18 cellular contexts compared by ENCODE assay signal in the genomic region with DNA sequence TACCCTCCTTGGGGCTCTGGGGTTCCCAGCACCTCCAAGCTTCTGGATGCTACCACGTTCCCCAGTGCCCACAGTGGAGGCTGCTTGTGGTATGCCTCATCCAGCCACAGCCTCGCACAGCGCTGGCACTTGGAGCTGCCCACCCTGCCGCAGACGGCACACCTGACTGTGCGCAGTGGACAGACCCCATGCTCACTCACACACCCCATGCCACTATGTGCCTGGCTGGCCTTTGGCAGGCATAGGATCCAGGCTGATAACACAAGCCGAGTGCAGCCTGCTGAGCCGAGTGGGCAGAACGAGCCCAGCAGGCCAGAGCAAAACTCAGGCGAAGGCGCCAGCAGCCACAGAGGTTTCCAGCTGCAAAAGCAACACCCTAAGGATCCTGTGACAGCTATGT.
A peak's percentile ranks its signal among the peaks of the same experiment; 100 is the strongest.
DNase-seq lines count a peak whose midpoint lies in the region; ATAC-seq and TF ChIP-seq lines count a peak whose summit lies in the region.
"Had no signal": no experiment of that assay in that cellular context is flagged by ENCODE, and none has a peak within 500 bp of the region (broad histone marks: within the 10 kb centered on the region; RNA-seq: fewer than 3 reads in every experiment).

No MANE protein-coding gene starts in this region.

- DNase-seq in Right ventricle myocardium superior (no peak), cardiac septum (ENCODE audit: low spot score) (no peak), natural killer cell (no peak), upper lobe of right lung (no peak)
- peak; percentile 60 for DNase-seq in natural killer cell treated with Interleukin-12 subunit alpha and Interleukin-12 subunit beta and Interleukin-15 and Interleukin-18, amount 100 ng/mL, for 72 hours (ENCODE audit: low spot score)
- no peak for DNase-seq in activated CD4-positive, CD25-positive, alpha-beta regulatory T cell (lab: John Stamatoyannopoulos, UW)
- DNase-seq: Caco-2; CD4-positive, CD25-positive, alpha-beta regulatory T cell; CD8-positive, alpha-beta T cell; DMS153; DND-41; GM23248; H9 had no signal

- no peak overlapping the region for H3K27ac Mint-ChIP-seq in natural killer cell treated with Interleukin-12 subunit alpha and Interleukin-12 subunit beta and Interleukin-15 and Interleukin-18, amount 100 ng/mL, for 72 hours
- no peak overlapping the region for H3K27ac Mint-ChIP-seq in natural killer cell
- H3K27ac Mint-ChIP-seq: B cell; CD4-positive, CD25-positive, alpha-beta regulatory T cell; CD8-positive, alpha-beta T cell had no signal

- H3K4me3 Mint-ChIP-seq in natural killer cell treated with Interleukin-12 subunit alpha and Interleukin-12 subunit beta and Interleukin-15 and Interleukin-18, amount 100 ng/mL, for 72 hours, result no peak overlapping the region
- no peak overlapping the region for H3K4me3 Mint-ChIP-seq in natural killer cell
- H3K4me3 Mint-ChIP-seq: B cell; CD4-positive, CD25-positive, alpha-beta regulatory T cell; CD8-positive, alpha-beta T cell; H9 had no signal

- no peaks in the 10 kb centered on the region for H3K36me3 ChIP-seq in upper lobe of right lung

- no peaks in the 10 kb centered on the region for H3K27me3 ChIP-seq in upper lobe of right lung
- H3K27me3 ChIP-seq: BLaER1 had no signal

- H3K4me3 ChIP-seq in upper lobe of right lung, result no peak overlapping the region
- H3K4me3 ChIP-seq: BLaER1, GM23248 had no signal

- H3K9me3 ChIP-seq in upper lobe of right lung, result no peaks in the 10 kb centered on the region
- H3K9me3 ChIP-seq: Caco-2 had no signal

- H3K9me3 Mint-ChIP-seq in natural killer cell treated with Interleukin-12 subunit alpha and Interleukin-12 subunit beta and Interleukin-15 and Interleukin-18, amount 100 ng/mL, for 72 hours, result peaks cover under 1% of the 10 kb centered on the region
- peaks cover 0 to 3% of the 10 kb centered on the region in 2 donors for H3K9me3 Mint-ChIP-seq in natural killer cell

- H3K4me1 Mint-ChIP-seq in natural killer cell treated with Interleukin-12 subunit alpha and Interleukin-12 subunit beta and Interleukin-15 and Interleukin-18, amount 100 ng/mL, for 72 hours (ENCODE audit: low read depth in 2 of 2), result no peaks in the 10 kb centered on the region
- no peaks in the 10 kb centered on the region for H3K4me1 Mint-ChIP-seq in natural killer cell
- H3K4me1 Mint-ChIP-seq: B cell had no signal

- peaks cover under 1% of the 10 kb centered on the region for H3K36me3 Mint-ChIP-seq in natural killer cell treated with Interleukin-12 subunit alpha and Interleukin-12 subunit beta and Interleukin-15 and Interleukin-18, amount 100 ng/mL, for 72 hours
- H3K36me3 Mint-ChIP-seq in natural killer cell, result no peaks in the 10 kb centered on the region

- TF ChIP-seq CTCF in natural killer cell (IDR thresholded peaks at IDR 0.05), result no peak
- TF ChIP-seq CTCF in upper lobe of right lung (IDR thresholded peaks at IDR 0.05), result no peak

- H3K27ac ChIP-seq in upper lobe of right lung, result no peak overlapping the region
- H3K27ac ChIP-seq: 22Rv1, BLaER1, C4-2B, GM23248 had no signal

- intact Hi-C loops in Right ventricle myocardium superior (cut with DNase I) (no loop called here), cardiac septum (cut with DNase I) (no loop called here), natural killer cell (cut with micrococcal nuclease) (no loop called here), upper lobe of right lung (cut with DNase I) (no loop called here)

- H3K4me1 ChIP-seq in upper lobe of right lung, result no peaks in the 10 kb centered on the region
- H3K4me1 ChIP-seq: BLaER1, Caco-2 had no signal

- H3K27me3 Mint-ChIP-seq in natural killer cell treated with Interleukin-12 subunit alpha and Interleukin-12 subunit beta and Interleukin-15 and Interleukin-18, amount 100 ng/mL, for 72 hours, result no peaks in the 10 kb centered on the region
- H3K27me3 Mint-ChIP-seq in natural killer cell (ENCODE audit: low read depth in 2 of 2), result no peaks in the 10 kb centered on the region
- H3K27me3 Mint-ChIP-seq: B cell; CD4-positive, CD25-positive, alpha-beta regulatory T cell had no signal

- ATAC-seq in Right ventricle myocardium superior (ENCODE audit: poor library complexity) (peak; percentile 51), natural killer cell (no peak), upper lobe of right lung (peak; percentile 24)
- peak; percentile 33 to 40 for ATAC-seq in natural killer cell treated with Interleukin-12 subunit alpha and Interleukin-12 subunit beta and Interleukin-15 and Interleukin-18, amount 100 ng/mL, for 72 hours
- ATAC-seq: CD8-positive, alpha-beta T cell; HCT116 had no signal

Comparison
In these comparisons a context has a peak if more than half of its experiments do, and no peak if none do; other contexts are left out.
1. ATAC-seq: peak in Right ventricle myocardium superior (single experiment), natural killer cell treated with Interleukin-12 subunit alpha and Interleukin-12 subunit beta and Interleukin-15 and Interleukin-18, amount 100 ng/mL, for 72 hours (2 of 2) and upper lobe of right lung (single experiment); none in natural killer cell (0 of 3).